Comparison of ENCODE assay signal across 9 cellular contexts in the genomic region with DNA sequence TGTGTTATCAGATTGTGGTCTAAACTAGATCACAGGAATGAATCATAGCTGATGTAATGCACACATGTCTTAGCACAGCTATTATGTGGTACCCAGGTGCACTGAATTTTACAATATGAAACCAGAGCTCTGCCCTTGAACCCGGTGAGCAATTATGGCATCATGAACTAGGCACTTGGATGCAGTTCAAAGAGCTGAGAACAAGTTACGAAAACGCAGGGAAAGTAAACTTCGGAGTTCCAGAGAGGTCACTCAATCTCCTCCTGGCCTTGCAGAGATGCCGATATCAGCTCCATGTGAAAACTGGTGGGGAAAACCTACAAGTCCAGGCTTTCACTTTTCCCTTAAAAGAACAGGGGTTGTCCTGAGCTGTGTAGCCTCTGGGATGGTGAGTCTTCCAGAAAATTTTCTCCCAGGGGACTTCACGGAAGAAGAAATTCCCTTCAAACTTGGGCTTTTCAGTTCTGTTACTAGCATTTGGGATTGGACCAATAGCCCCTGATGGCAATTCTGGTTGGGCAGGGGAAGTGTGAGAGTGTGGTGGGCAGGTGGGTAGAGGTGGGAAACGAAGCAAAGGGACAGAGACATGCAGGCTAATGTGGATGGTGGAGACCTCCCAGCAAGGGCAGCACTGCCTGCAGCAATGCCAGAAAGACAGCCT.
DNase-seq lines count a peak whose midpoint lies in the region; ATAC-seq and TF ChIP-seq lines count a peak whose summit lies in the region.
"Had no signal": no experiment of that assay in that cellular context is flagged by ENCODE, and none has a peak within 500 bp of the region (broad histone marks: within the 10 kb centered on the region; RNA-seq: fewer than 3 reads in every experiment).

No MANE protein-coding gene starts in this region.

- no peak overlapping the region for H3K4me3 Mint-ChIP-seq in activated CD4-positive, alpha-beta T cell treated with anti-CD3 and anti-CD28 coated beads, Interleukin-2, amount 10 ng/mL, durations not matched to agents 24 days and 14 days
- no peak overlapping the region for H3K4me3 Mint-ChIP-seq in endothelial cell (ENCODE audit: unreplicated experiment)

- BruUV-seq in OCI-LY7 (replicated peaks; lab: Mats Ljungman, UMichigan), result no TSS peak

- CTCF ChIA-PET in OCI-LY7 (lab: Charles Lee; ENCODE audit: unreplicated experiment), result no interaction called here

- TF ChIP-seq CTCF in OCI-LY7 (conservative IDR thresholded peaks at IDR 0.05; ENCODE audit: low read length) (no peak), retinal pigment epithelial cell (conservative IDR thresholded peaks at IDR 0.05; ENCODE audit: low read depth, low read length) (no peak), endothelial cell (IDR thresholded peaks at IDR 0.05; ENCODE audit: unreplicated experiment) (no peak)

- no peaks in the 10 kb centered on the region for H3K79me2 ChIP-seq in OCI-LY7 (ENCODE audit: insufficient read depth, low read depth, low read length)

- no peak overlapping the region for H3K4me3 ChIP-seq in OCI-LY7 (ENCODE audit: low read depth, low read length, poor library complexity, severe bottlenecking)
- H3K4me3 ChIP-seq in retinal pigment epithelial cell (ENCODE audit: low read length), result peak overlapping the region; percentile 0
- H3K4me3 ChIP-seq: BLaER1 had no signal

- H3K4me2 ChIP-seq in OCI-LY7 (ENCODE audit: low read length), result no peak overlapping the region
- H3K4me2 ChIP-seq: BLaER1 had no signal

- H3K27ac ChIP-seq in OCI-LY7 (ENCODE audit: low read depth, low read length, poor library complexity, severe bottlenecking) (no peak overlapping the region), epithelial cell of prostate (peak overlapping the region; percentile 55)
- H3K27ac ChIP-seq: BLaER1 had no signal

- H3K36me3 Mint-ChIP-seq in activated CD4-positive, alpha-beta T cell treated with anti-CD3 and anti-CD28 coated beads, Interleukin-2, amount 10 ng/mL, durations not matched to agents 24 days and 14 days (ENCODE audit: low read depth), result no peaks in the 10 kb centered on the region
- peaks cover 4% of the 10 kb centered on the region for H3K36me3 Mint-ChIP-seq in endothelial cell (ENCODE audit: low read depth, unreplicated experiment)

- no peak for ATAC-seq in GM18511 (IDR thresholded peaks at IDR 0.05; ENCODE audit: unreplicated experiment)
- no peak for ATAC-seq in GM18517 (IDR thresholded peaks at IDR 0.05; ENCODE audit: unreplicated experiment)

- no peaks in the 10 kb centered on the region for H3K9me2 ChIP-seq in OCI-LY7 (ENCODE audit: insufficient read depth, low read length)

- H3K36me3 ChIP-seq in OCI-LY7 (ENCODE audit: insufficient read depth, low read length), result no peaks in the 10 kb centered on the region
- H3K36me3 ChIP-seq: BLaER1 had no signal

- intact Hi-C loops in activated CD4-positive, alpha-beta T cell treated with anti-CD3 and anti-CD28 coated beads, Interleukin-2, amount 10 ng/mL, durations not matched to agents 24 days and 14 days (cut with micrococcal nuclease), result no loop called here
- intact Hi-C loops in OCI-LY7 (cut with micrococcal nuclease; ENCODE audit: unreplicated experiment), result no loop called here

- H3K27ac Mint-ChIP-seq in activated CD4-positive, alpha-beta T cell treated with anti-CD3 and anti-CD28 coated beads, Interleukin-2, amount 10 ng/mL, durations not matched to agents 24 days and 14 days, result no peak overlapping the region
- no peak overlapping the region for H3K27ac Mint-ChIP-seq in endothelial cell (ENCODE audit: unreplicated experiment)

- H3K4me1 Mint-ChIP-seq in activated CD4-positive, alpha-beta T cell treated with anti-CD3 and anti-CD28 coated beads, Interleukin-2, amount 10 ng/mL, durations not matched to agents 24 days and 14 days, result no peaks in the 10 kb centered on the region
- H3K4me1 Mint-ChIP-seq in endothelial cell (ENCODE audit: unreplicated experiment), result no peaks in the 10 kb centered on the region

- H4K20me1 ChIP-seq in OCI-LY7 (ENCODE audit: insufficient read depth, low read length), result no peaks in the 10 kb centered on the region
- H4K20me1 ChIP-seq: BLaER1 had no signal

- peaks cover 3% of the 10 kb centered on the region for H3K9me3 Mint-ChIP-seq in activated CD4-positive, alpha-beta T cell treated with anti-CD3 and anti-CD28 coated beads, Interleukin-2, amount 10 ng/mL, durations not matched to agents 24 days and 14 days
- H3K9me3 Mint-ChIP-seq in endothelial cell (ENCODE audit: unreplicated experiment), result no peaks in the 10 kb centered on the region

- H3K9me3 ChIP-seq in OCI-LY7 (ENCODE audit: low read length), result peaks cover 15% of the 10 kb centered on the region; the same call in 1 of the 2 replicates

- H3K4me1 ChIP-seq in OCI-LY7 (ENCODE audit: insufficient read depth, low read length, poor library complexity, severe bottlenecking), result no peaks in the 10 kb centered on the region

- POLR2A ChIA-PET in OCI-LY7 (lab: Charles Lee), result no interaction called here

- peak; percentile 32 for DNase-seq in activated CD4-positive, alpha-beta T cell treated with anti-CD3 and anti-CD28 coated beads for 48 hours
- no peak for DNase-seq in activated CD4-positive, alpha-beta T cell treated with anti-CD3 and anti-CD28 coated beads, Interleukin-2, amount 10 ng/mL, durations not matched to agents 24 days and 14 days
- DNase-seq in OCI-LY7 (ENCODE audit: low spot score) (no peak), epithelial cell of prostate (ENCODE audit: low read depth, low spot score) (peak; percentile 83), retinal pigment epithelial cell (ENCODE audit: low read depth) (peak; percentile 85), endothelial cell (ENCODE audit: low spot score) (no peak)

- peaks cover 4% of the 10 kb centered on the region for H3K27me3 Mint-ChIP-seq in activated CD4-positive, alpha-beta T cell treated with anti-CD3 and anti-CD28 coated beads, Interleukin-2, amount 10 ng/mL, durations not matched to agents 24 days and 14 days
- no peaks in the 10 kb centered on the region for H3K27me3 Mint-ChIP-seq in endothelial cell (ENCODE audit: unreplicated experiment)

- H2AFZ ChIP-seq in OCI-LY7 (ENCODE audit: low read length), result peak overlapping the region; percentile 90

Comparison
In these comparisons a context has a peak if more than half of its experiments do, and no peak if none do; other contexts are left out.
1. DNase-seq: peak in activated CD4-positive, alpha-beta T cell treated with anti-CD3 and anti-CD28 coated beads for 48 hours (single experiment), epithelial cell of prostate (single experiment) and retinal pigment epithelial cell (single experiment); none in activated CD4-positive, alpha-beta T cell treated with anti-CD3 and anti-CD28 coated beads, Interleukin-2, amount 10 ng/mL, durations not matched to agents 24 days and 14 days (single experiment), OCI-LY7 (single experiment) and endothelial cell (single experiment).